Comparison of ENCODE assay signal across 9 cellular contexts in genomic region chr3:151282921-151283320, GRCh38. TPM values are rescaled to one million over a fixed set of nuclear protein-coding genes. Genes with fewer than 3 reads are reported as not detected.
DNase-seq lines count a peak whose midpoint lies in the region; ATAC-seq, FAIRE-seq and TF ChIP-seq lines count a peak whose summit lies in the region.
"Had no signal": no experiment of that assay in that cellular context is flagged by ENCODE, and none has a peak within 500 bp of the region (broad histone marks: within the 10 kb centered on the region; RNA-seq: fewer than 3 reads in every experiment).

No MANE protein-coding gene starts in this region.

- no peaks in the 10 kb centered on the region for H3K27me3 ChIP-seq in CD8-positive, alpha-beta T cell (ENCODE audit: insufficient read depth, low read length)
- H3K27me3 ChIP-seq: SJSA1 had no signal

- H3K36me3 ChIP-seq in CD8-positive, alpha-beta T cell (ENCODE audit: insufficient read depth, low read length) = no peaks in the 10 kb centered on the region
- H3K36me3 ChIP-seq: SJSA1 had no signal

- peak; percentile 56 for ATAC-seq in CD8-positive, alpha-beta T cell
- peak; percentile 68 for ATAC-seq in T-helper 17 cell
- no peak for ATAC-seq in omental fat pad (ENCODE audit: low FRiP score)

- no peaks in the 10 kb centered on the region for H3K9me3 ChIP-seq in CD8-positive, alpha-beta T cell (ENCODE audit: low read length)
- H3K9me3 ChIP-seq in T-helper 17 cell (ENCODE audit: control insufficient read depth, low read length, poor library complexity, severe bottlenecking) = no peaks in the 10 kb centered on the region
- H3K9me3 ChIP-seq: SJSA1 had no signal

- no peaks in the 10 kb centered on the region for H3K27me3 Mint-ChIP-seq in CD8-positive, alpha-beta T cell (ENCODE audit: low read depth)
- H3K27me3 Mint-ChIP-seq in T-helper 17 cell = no peaks in the 10 kb centered on the region

- TF ChIP-seq CTCF in CD8-positive, alpha-beta T cell (IDR thresholded peaks at IDR 0.05) = peak; percentile 90
- peak; percentile 58 for TF ChIP-seq CTCF in fibroblast of the aortic adventitia (IDR thresholded peaks at IDR 0.05; ENCODE audit: insufficient read depth, low read length)
- peak in 2 of 3 donors; percentile 15 to 37 for TF ChIP-seq CTCF in omental fat pad (IDR thresholded peaks at IDR 0.05)

- intact Hi-C loops in CD8-positive, alpha-beta T cell (cut with DNase I, micrococcal nuclease) = loop anchor here (1.0 to 10.0 kb wide), 7 partner anchors 56 to 554 kb away; no protein-coding TSS in a partner anchor

- no peak overlapping the region for H3K27ac ChIP-seq in CD8-positive, alpha-beta T cell (ENCODE audit: low read depth, low read length)

- POLR2A ChIA-PET in CD8-positive, alpha-beta T cell (lab: Charles Lee) = interaction anchor here (1.1 kb wide), 1 partner anchor 55 kb away, joined by 3 read pairs; no protein-coding TSS in a partner anchor

- no peak overlapping the region for H3K27ac Mint-ChIP-seq in CD8-positive, alpha-beta T cell
- peak overlapping the region; percentile 75 for H3K27ac Mint-ChIP-seq in T-helper 17 cell

- CTCF ChIA-PET in CD8-positive, alpha-beta T cell (lab: Charles Lee) = interaction anchor here (0.7 to 15.8 kb wide), 34 partner anchors 9 to 156 kb away, joined by 3 to 333 read pairs (median 5); partner anchors contain the start of gene GPR171

- FAIRE-seq in GM19239 (lab: Jason Lieb, UNC) = peak; percentile 92

- H3K4me3 ChIP-seq in CD8-positive, alpha-beta T cell (ENCODE audit: low read depth, low read length) = no peak overlapping the region
- no peak overlapping the region for H3K4me3 ChIP-seq in fibroblast of the aortic adventitia (ENCODE audit: low read depth, low read length)
- H3K4me3 ChIP-seq: SJSA1 had no signal

- peaks cover 18% of the 10 kb centered on the region for H3K4me1 Mint-ChIP-seq in CD8-positive, alpha-beta T cell (ENCODE audit: low read depth)
- peaks cover 24% of the 10 kb centered on the region for H3K4me1 Mint-ChIP-seq in T-helper 17 cell

- no peaks in the 10 kb centered on the region for H3K36me3 Mint-ChIP-seq in CD8-positive, alpha-beta T cell
- H3K36me3 Mint-ChIP-seq in T-helper 17 cell (ENCODE audit: low read depth) = no peaks in the 10 kb centered on the region

- no peak for DNase-seq in CD8-positive, alpha-beta T cell
- DNase-seq in GM19239 (ENCODE audit: insufficient read length, low spot score) = peak; percentile 30
- DNase-seq in NCI-H146 treated with DMSO at 0.1 percent for 48 hours (lab: John Stamatoyannopoulos, UW; ENCODE audit: unreplicated experiment) = peak; percentile 71
- no peak for DNase-seq in T-helper 17 cell
- DNase-seq in fibroblast of the aortic adventitia (ENCODE audit: low read depth) = peak; percentile 84
- DNase-seq in omental fat pad (ENCODE audit: low spot score) = no peak
- DNase-seq in occipital lobe (lab: John Stamatoyannopoulos, UW) = no peak
- DNase-seq in effector CD4-positive, alpha-beta T cell = no peak

- peaks cover 10% of the 10 kb centered on the region for H3K4me1 ChIP-seq in CD8-positive, alpha-beta T cell (ENCODE audit: insufficient read depth, low read length)

- H3K9me3 Mint-ChIP-seq in CD8-positive, alpha-beta T cell = no peaks in the 10 kb centered on the region

- no peak overlapping the region for H3K4me3 Mint-ChIP-seq in CD8-positive, alpha-beta T cell
- no peak overlapping the region for H3K4me3 Mint-ChIP-seq in T-helper 17 cell

RNA-seq across cellular contexts. Expression of gene P2RY14, which starts 4.6 kb away (rescaled TPM):
- 1 to 10 TPM in 1 of 2 experiments, under 1 TPM in 1; 0.47 to 1.3 TPM for total RNA-seq in CD8-positive, alpha-beta T cell
- total RNA-seq in T-helper 17 cell = under 1 TPM; 0.26 to 0.90 TPM
- total RNA-seq in fibroblast of the aortic adventitia (ENCODE audit: low replicate concordance) = 0.41 TPM in 1 of 2 replicates, not detected in the other
- 10 to 100 TPM in 1 of 4 donors, 1 to 10 TPM in 3; 2.2 to 12.8 (median 6.4) TPM for total RNA-seq in omental fat pad
- 0.78 TPM for total RNA-seq in occipital lobe
- total RNA-seq: SJSA1 had no signal

RNA-seq across cellular contexts. Expression of gene GPR87, which starts 33.7 kb away (rescaled TPM):
- total RNA-seq in CD8-positive, alpha-beta T cell = not detected
- not detected for total RNA-seq in T-helper 17 cell
- 0.18 TPM in 1 of 2 replicates, not detected in the other for total RNA-seq in fibroblast of the aortic adventitia (ENCODE audit: low replicate concordance)
- total RNA-seq in omental fat pad = not detected
- not detected for total RNA-seq in occipital lobe

RNA-seq across cellular contexts. Expression of gene P2RY13, which starts 46.4 kb away (rescaled TPM):
- total RNA-seq in CD8-positive, alpha-beta T cell = not detected
- total RNA-seq in T-helper 17 cell (under 1 TPM; 0.26 to 0.82 TPM), fibroblast of the aortic adventitia (ENCODE audit: low replicate concordance) (not detected in 2 replicates), omental fat pad (10 to 100 TPM in 1 of 4 donors, 1 to 10 TPM in 2, under 1 TPM in 1; 0.72 to 10.7 (median 3.4) TPM), occipital lobe (3.6 TPM)
- total RNA-seq: SJSA1 had no signal

Comparison
In these comparisons a context has a peak if more than half of its experiments do, and no peak if none do; other contexts are left out.
1. DNase-seq: peak in GM19239 (single experiment), NCI-H146 treated with DMSO at 0.1 percent for 48 hours (single experiment) and fibroblast of the aortic adventitia (single experiment); none in CD8-positive, alpha-beta T cell (0 of 7), T-helper 17 cell (0 of 3), omental fat pad (single experiment), occipital lobe (single experiment) and effector CD4-positive, alpha-beta T cell (single experiment).
2. CTCF ChIP-seq: peak in every context shown above with its lines; median percentile 90 in CD8-positive, alpha-beta T cell; 58 in fibroblast of the aortic adventitia; 26 in omental fat pad.